Comparison of ENCODE assay signal across 8 cellular contexts in genomic region chr10:89643431-89643811, GRCh38. TPM values are rescaled to one million over a fixed set of nuclear protein-coding genes. Genes with fewer than 3 reads are reported as not detected.
DNase-seq lines count a peak whose midpoint lies in the region; ATAC-seq, FAIRE-seq and TF ChIP-seq lines count a peak whose summit lies in the region.

No MANE protein-coding gene starts in this region.

- H3K36me3 ChIP-seq in colonic mucosa (no peaks in the 10 kb centered on the region), muscle layer of colon (ENCODE audit: insufficient read depth, low read length) (no peaks in the 10 kb centered on the region)

- H3K4me3 ChIP-seq in colonic mucosa (peak overlapping the region; percentile 89), muscle layer of colon (ENCODE audit: low read depth in 1 of 2, low read length in 2 of 2) (peak overlapping the region; percentile 65 to 75)

- no peaks in the 10 kb centered on the region for H3K27me3 ChIP-seq in colonic mucosa
- H3K27me3 ChIP-seq in muscle layer of colon (ENCODE audit: control insufficient read depth in 1 of 2, insufficient read depth in 2 of 2, low read length in 2 of 2): no peaks in the 10 kb centered on the region

- intact Hi-C loops in colonic mucosa (cut with DNase I): loop anchor here (5.0 kb wide), 1 partner anchor 59 kb away; the partner anchor contains the start of gene KIF20B

- H3K27ac ChIP-seq in 22Rv1 (peak overlapping the region; percentile 96), colonic mucosa (peak overlapping the region; percentile 65), muscle layer of colon (ENCODE audit: low read depth, low read length) (no peak overlapping the region)

- DNase-seq in colonic mucosa (no peak), NCI-H1092 (lab: John Stamatoyannopoulos, UW) (no peak), T-helper 2 cell (no peak), GM12891 (ENCODE audit: insufficient read length, low spot score) (no peak)

- no peak for TF ChIP-seq POLR2A in GM12891 (IDR thresholded peaks at IDR 0.05; ENCODE audit: low read depth, low read length)

- H3K9me3 ChIP-seq in colonic mucosa (no peaks in the 10 kb centered on the region), muscle layer of colon (ENCODE audit: low read length) (no peaks in the 10 kb centered on the region)

- H3K9ac ChIP-seq in colonic mucosa (ENCODE audit: low read depth in 2 of 2, low read length in 2 of 2): peak overlapping the region in 1 of 2 donors; percentile 83
- H3K9ac ChIP-seq in muscle layer of colon (ENCODE audit: low read length): no peak overlapping the region

- no peak for TF ChIP-seq CTCF in 22Rv1 (IDR thresholded peaks at IDR 0.05)
- TF ChIP-seq CTCF in colonic mucosa (IDR thresholded peaks at IDR 0.05): no peak

- ATAC-seq in HG03439 (IDR thresholded peaks at IDR 0.05; ENCODE audit: unreplicated experiment): peak; percentile 0
- ATAC-seq in HG02981 (IDR thresholded peaks at IDR 0.05; ENCODE audit: unreplicated experiment): no peak

- H3K4me1 ChIP-seq in colonic mucosa (peaks cover 4% of the 10 kb centered on the region), muscle layer of colon (ENCODE audit: insufficient read depth, low read length) (peaks cover 13% of the 10 kb centered on the region)

- FAIRE-seq in GM12891 (lab: Jason Lieb, UNC): no peak

TF ChIP-seq in GM12891, 5 proteins besides CTCF, POLR2A, EP300 and RAD21:
- no peak for TF ChIP-seq SPI1 (IDR thresholded peaks at IDR 0.05; ENCODE audit: low read depth, low read length)
- TF ChIP-seq POU2F2 (IDR thresholded peaks at IDR 0.05; ENCODE audit: low read depth, low read length): no peak
- TF ChIP-seq PAX5 (IDR thresholded peaks at IDR 0.05; ENCODE audit: insufficient read depth, low read length, severe bottlenecking): no peak
- no peak for TF ChIP-seq POLR2AphosphoS5 (IDR thresholded peaks at IDR 0.05; ENCODE audit: low read depth, low read length)
- no peak for TF ChIP-seq TAF1 (IDR thresholded peaks at IDR 0.05; ENCODE audit: low read depth, low read length)
TF ChIP-seq in GM12891: peak in this region for 0.

RNA-seq across cellular contexts. Expression of gene PANK1, which starts 1.6 kb away (rescaled TPM):
- total RNA-seq in colonic mucosa: 10 to 100 TPM; 22.8 to 55.4 TPM
- 2.6 TPM for polyA plus RNA-seq in GM12891 (2012; ENCODE audit: low read depth, missing spikeins)

RNA-seq across cellular contexts. Expression of gene KIF20B, which starts 58.0 kb away (rescaled TPM):
- total RNA-seq in colonic mucosa: 10 to 100 TPM; 13.6 to 32.0 TPM
- polyA plus RNA-seq in GM12891 (2012; ENCODE audit: low read depth, missing spikeins): 7.4 TPM
